8 cellular contexts compared by ENCODE assay signal in genomic region chr15:75650908-75651809, GRCh38. TPM values are rescaled to one million over a fixed set of nuclear protein-coding genes. Genes with fewer than 3 reads are reported as not detected.
DNase-seq lines count a peak whose midpoint lies in the region; ATAC-seq and TF ChIP-seq lines count a peak whose summit lies in the region.

No MANE protein-coding gene starts in this region.

- peak overlapping the region; percentile 26; the same call in 1 of the 2 replicates for H3K4me3 ChIP-seq in GM23338
- peak overlapping the region; percentile 93 for H3K4me3 ChIP-seq in psoas muscle

- peak overlapping the region; percentile 96 for H3K4me3 Mint-ChIP-seq in GM23338

- H3K36me3 ChIP-seq in GM23338 (ENCODE audit: insufficient read depth) (no peaks in the 10 kb centered on the region; the same call in 1 of the 2 replicates), psoas muscle (ENCODE audit: insufficient read depth in 1 of 2, low read depth in 1 of 2) (no peaks in the 10 kb centered on the region)

- peaks cover 65% of the 10 kb centered on the region for H3K79me2 ChIP-seq in GM23338 (replicated peaks; ENCODE audit: insufficient read depth)

- peaks cover 11% of the 10 kb centered on the region for H3K27me3 ChIP-seq in GM23338 (ENCODE audit: insufficient read depth)
- H3K27me3 ChIP-seq in psoas muscle (ENCODE audit: insufficient read depth in 3 of 3, low read length in 2 of 3): no peaks in the 10 kb centered on the region

- intact Hi-C loops in psoas muscle (cut with DNase I): no loop called here

- DNase-seq in GM23338 (ENCODE audit: low spot score): no peak
- peak; percentile 44 for DNase-seq in glomerular visceral epithelial cell (ENCODE audit: extremely low spot score)
- peak; percentile 63 to 75 for DNase-seq in psoas muscle
- no peak for DNase-seq in NCI-H510A (lab: John Stamatoyannopoulos, UW)
- DNase-seq in activated CD4-positive, alpha-beta T cell treated with anti-CD3 and anti-CD28 coated beads for 4 hours: no peak
- DNase-seq in NCI-H2227 (lab: John Stamatoyannopoulos, UW; ENCODE audit: unreplicated experiment): no peak

- peak overlapping the region; percentile 99; the same call in 1 of the 2 replicates for H3K4me2 ChIP-seq in GM23338

- H3K27me3 Mint-ChIP-seq in GM23338 (ENCODE audit: insufficient read depth, low read depth, poor library complexity): peaks cover 35% of the 10 kb centered on the region

- H3K36me3 Mint-ChIP-seq in GM23338 (ENCODE audit: low read depth): peaks cover 33% of the 10 kb centered on the region

- H3K9me3 Mint-ChIP-seq in GM23338: no peaks in the 10 kb centered on the region

- H3K27ac ChIP-seq in GM23338 (ENCODE audit: low read depth) (no peak overlapping the region), VCaP (peak overlapping the region; percentile 9; the same call in 1 of the 2 replicates), psoas muscle (peak overlapping the region; percentile 38)

- H4K20me1 ChIP-seq in GM23338 (replicated peaks; ENCODE audit: insufficient read depth): peaks cover 12% of the 10 kb centered on the region; the same call in 1 of the 2 replicates

- WGBS in psoas muscle, 3 donors: 40 to 48% (median 41%) methylated on average over 9 of the region's 9 CpGs

- peaks cover 61% of the 10 kb centered on the region for H3K4me1 Mint-ChIP-seq in GM23338

- ATAC-seq in GM23338: no peak
- peak in 2 of 4 donors; percentile 7 to 16 for ATAC-seq in psoas muscle
- no peak for ATAC-seq in HG03432 (IDR thresholded peaks at IDR 0.05; ENCODE audit: unreplicated experiment)

- H2AFZ ChIP-seq in GM23338: no peak overlapping the region

- H3K27ac Mint-ChIP-seq in GM23338: no peak overlapping the region; the same call in 1 of the 2 replicates

- TF ChIP-seq CTCF in GM23338 (conservative IDR thresholded peaks at IDR 0.05; ENCODE audit: low read depth in 2 of 2) (no peak), VCaP (conservative IDR thresholded peaks at IDR 0.05) (no peak), psoas muscle (IDR thresholded peaks at IDR 0.05) (no peak)

- peaks cover 30% of the 10 kb centered on the region for H3F3A ChIP-seq in GM23338 (replicated peaks; ENCODE audit: low read depth)

- peaks cover 27% of the 10 kb centered on the region for H3K4me1 ChIP-seq in GM23338 (ENCODE audit: insufficient read depth)
- H3K4me1 ChIP-seq in psoas muscle: peaks cover 15% of the 10 kb centered on the region

- no peaks in the 10 kb centered on the region for H3K9me2 ChIP-seq in GM23338 (ENCODE audit: insufficient read depth)

- H3K9me3 ChIP-seq in psoas muscle: no peaks in the 10 kb centered on the region

TF ChIP-seq in GM23338, 12 proteins besides CTCF, POLR2A, EP300 and RAD21 (continues in another document):
- TF ChIP-seq ETS1 (IDR thresholded peaks at IDR 0.05): no peak
- no peak for TF ChIP-seq STAT1 (IDR thresholded peaks at IDR 0.05; ENCODE audit: unreplicated experiment)
- TF ChIP-seq ZNF462 (CRISPR knock-in tag; IDR thresholded peaks at IDR 0.05): no peak
- no peak for TF ChIP-seq JUNB (IDR thresholded peaks at IDR 0.05; ENCODE audit: unreplicated experiment)
- TF ChIP-seq ZNF114 (CRISPR knock-in tag; IDR thresholded peaks at IDR 0.05): no peak
- TF ChIP-seq NANOG (IDR thresholded peaks at IDR 0.05; ENCODE audit: borderline replicate concordance): no peak
- no peak for TF ChIP-seq EZH2phosphoT487 (IDR thresholded peaks at IDR 0.05; ENCODE audit: unreplicated experiment)
- no peak for TF ChIP-seq POLR2AphosphoS5 (IDR thresholded peaks at IDR 0.05; ENCODE audit: low read depth)
- no peak for TF ChIP-seq EZH2 (IDR thresholded peaks at IDR 0.05; ENCODE audit: low read depth, unreplicated experiment)

RNA-seq across cellular contexts. Expression of gene SNX33, which starts 3.4 kb away (rescaled TPM):
- 14.6 and 21.2 TPM in 2 replicates for total RNA-seq in GM23338 (2014; rRNA removed; shearing (Covaris generic))
- 4.9 and 6.2 TPM in 2 replicates for polyA plus RNA-seq in GM23338 (2016; fragmentation: Nextera tagmentation; extraction: Ambion mirVana)
- total RNA-seq in psoas muscle: 1 to 10 TPM; 3.5 to 8.0 (median 3.9) TPM
- 1 to 10 TPM; 3.7 to 4.4 (median 3.8) TPM for polyA plus RNA-seq in psoas muscle

RNA-seq across cellular contexts. Expression of gene IMP3, which starts 11.1 kb away (rescaled TPM):
- 315 and 319 TPM in 2 replicates for total RNA-seq in GM23338 (2014; rRNA removed; shearing (Covaris generic))
- polyA plus RNA-seq in GM23338 (2016; fragmentation: Nextera tagmentation; extraction: Ambion mirVana) (210 and 219 TPM in 2 replicates), psoas muscle (10 to 100 TPM; 45.0 to 95.9 (median 87.3) TPM)
- 10 to 100 TPM; 41.6 to 51.0 (median 43.8) TPM for total RNA-seq in psoas muscle

RNA-seq across cellular contexts. Expression of gene SNUPN, which starts 25.6 kb away (rescaled TPM):
- 27.7 and 31.5 TPM in 2 replicates for total RNA-seq in GM23338 (2014; rRNA removed; shearing (Covaris generic))
- polyA plus RNA-seq in GM23338 (2016; fragmentation: Nextera tagmentation; extraction: Ambion mirVana): 20.5 and 22.4 TPM in 2 replicates
- total RNA-seq in psoas muscle: 10 to 100 TPM; 17.1 to 21.9 (median 19.0) TPM
- polyA plus RNA-seq in psoas muscle: 10 to 100 TPM; 29.5 to 40.9 (median 31.5) TPM

Comparison
In these comparisons a context has a peak if more than half of its experiments do, and no peak if none do; other contexts are left out.
1. DNase-seq: peak in glomerular visceral epithelial cell (single experiment) and psoas muscle (2 of 2); none in GM23338 (single experiment), NCI-H510A (single experiment), activated CD4-positive, alpha-beta T cell treated with anti-CD3 and anti-CD28 coated beads for 4 hours (0 of 2) and NCI-H2227 (single experiment).